ENCODE assay signal across 20 cellular contexts in the genomic region with DNA sequence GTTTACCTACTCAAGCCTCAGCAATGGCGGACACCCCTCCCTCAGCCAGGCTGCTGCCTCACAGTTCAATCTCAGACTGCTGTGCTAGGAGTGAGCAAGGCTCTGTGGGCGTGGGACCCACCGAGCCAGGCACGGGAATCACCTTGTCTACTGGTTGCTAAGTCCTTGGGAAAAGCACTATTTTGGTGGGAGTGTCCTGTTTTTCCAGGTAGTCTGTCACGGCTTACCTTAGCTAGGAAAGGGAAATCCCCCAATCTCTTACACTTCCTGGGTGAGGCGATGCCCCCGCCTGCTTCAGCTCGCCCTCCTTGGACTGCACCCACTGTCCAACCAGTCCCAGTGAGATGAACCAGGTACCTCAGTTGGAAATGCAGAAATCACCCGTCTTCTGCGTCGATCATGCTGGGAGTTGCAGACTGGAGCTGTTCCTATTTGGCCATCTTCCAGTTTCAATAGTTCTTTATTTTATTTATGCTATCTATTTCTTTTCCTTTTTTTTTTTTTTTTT. TPM values are rescaled to one million over a fixed set of nuclear protein-coding genes. Genes with fewer than 3 reads are reported as not detected.
DNase-seq lines count a peak whose midpoint lies in the region; ATAC-seq, FAIRE-seq and TF ChIP-seq lines count a peak whose summit lies in the region.
"Had no signal": no experiment of that assay in that cellular context is flagged by ENCODE, and none has a peak within 500 bp of the region (broad histone marks: within the 10 kb centered on the region; RNA-seq: fewer than 3 reads in every experiment).

A gene with protein sequence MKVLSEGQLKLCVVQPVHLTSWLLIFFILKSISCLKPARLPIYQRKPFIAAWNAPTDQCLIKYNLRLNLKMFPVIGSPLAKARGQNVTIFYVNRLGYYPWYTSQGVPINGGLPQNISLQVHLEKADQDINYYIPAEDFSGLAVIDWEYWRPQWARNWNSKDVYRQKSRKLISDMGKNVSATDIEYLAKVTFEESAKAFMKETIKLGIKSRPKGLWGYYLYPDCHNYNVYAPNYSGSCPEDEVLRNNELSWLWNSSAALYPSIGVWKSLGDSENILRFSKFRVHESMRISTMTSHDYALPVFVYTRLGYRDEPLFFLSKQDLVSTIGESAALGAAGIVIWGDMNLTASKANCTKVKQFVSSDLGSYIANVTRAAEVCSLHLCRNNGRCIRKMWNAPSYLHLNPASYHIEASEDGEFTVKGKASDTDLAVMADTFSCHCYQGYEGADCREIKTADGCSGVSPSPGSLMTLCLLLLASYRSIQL (plus strand): TSS at position 458 of the 508 bp plus-strand sequence. CDS start 23,105 bp downstream, outside the sequence.

- H4K91ac ChIP-seq in H1 (replicated peaks; ENCODE audit: insufficient read length, low read length), result no peak within 1 kb of the TSS

- no peak within 1 kb of the TSS for H2BK20ac ChIP-seq in H1 (ENCODE audit: low read length)

- H3F3A ChIP-seq in PC-3 (ENCODE audit: low read length, unreplicated experiment), result no peaks in the 10 kb centered on the region

- H2AFZ ChIP-seq in PC-3 (ENCODE audit: low read length) (no peak within 1 kb of the TSS), H1 (ENCODE audit: low read length) (0 out of 2 replicates have a peak within 1 kb of the TSS, but pooled peaks have one; percentile 70)

- H2AK5ac ChIP-seq in H1 (ENCODE audit: low read depth, low read length), result no peak within 1 kb of the TSS

- no peaks in the 10 kb centered on the region for H3K9me3 ChIP-seq in PC-3 (ENCODE audit: low read length)
- H3K9me3 ChIP-seq in H1 (ENCODE audit: insufficient read depth in 2 of 2, low read depth in 1 of 2, low read length in 1 of 2), result no peaks in the 10 kb centered on the region
- H3K9me3 ChIP-seq in skeletal muscle tissue (ENCODE audit: control insufficient read depth in 3 of 3, low read length in 3 of 3), result no peaks in the 10 kb centered on the region

- peak within 1 kb of the TSS; percentile 56 for H3K4me2 ChIP-seq in PC-3 (ENCODE audit: low read length)
- no peak within 1 kb of the TSS for H3K4me2 ChIP-seq in H1 (ENCODE audit: insufficient read depth in 1 of 2, low read depth in 2 of 2, low read length in 2 of 2)

- no peak within 1 kb of the TSS for H4K8ac ChIP-seq in H1 (ENCODE audit: extremely low read depth, insufficient read depth, low read length)

- TF ChIP-seq CTCF in PC-3 (conservative IDR thresholded peaks at IDR 0.05; ENCODE audit: low read depth, low read length) (no peak), H1 (IDR thresholded peaks at IDR 0.05; ENCODE audit: control extremely low read depth in 1 of 3, insufficient read depth in 1 of 3, low read depth in 1 of 3, low read length in 3 of 3) (no peak)

- POLR2A ChIA-PET in PC-3 (lab: Charles Lee; ENCODE audit: unreplicated experiment) (no interaction called here), H1 (lab: Charles Lee; ENCODE audit: partially characterized antibody) (no interaction called here)

- no peaks in the 10 kb centered on the region for H3K27me3 ChIP-seq in PC-3 (ENCODE audit: low read length)
- H3K27me3 ChIP-seq in H1 (replicated peaks in 1 of 4; ENCODE audit: control insufficient read depth in 3 of 4, extremely low read depth in 1 of 4, insufficient read depth in 3 of 4, low read length in 3 of 4), result no peaks in the 10 kb centered on the region
- H3K27me3 ChIP-seq in skeletal muscle tissue (ENCODE audit: control insufficient read depth in 3 of 3, insufficient read depth in 3 of 3, low read length in 3 of 3), result no peaks in the 10 kb centered on the region

- H3K4me1 ChIP-seq in PC-3 (ENCODE audit: insufficient read depth, low read length) (peaks cover 44% of the 10 kb centered on the region), H1 (replicated peaks in 1 of 4; ENCODE audit: control insufficient read depth in 3 of 4, insufficient read depth in 4 of 4, low read length in 3 of 4) (no peaks in the 10 kb centered on the region), skeletal muscle tissue (ENCODE audit: control insufficient read depth in 3 of 3, insufficient read depth in 3 of 3, low read length in 3 of 3) (peaks cover 0 to 20% (median 9%) of the 10 kb centered on the region in 3 donors)

- intact Hi-C loops in PC-3 (cut with micrococcal nuclease), result no loop called here

- no peak within 1 kb of the TSS for H2BK5ac ChIP-seq in H1 (ENCODE audit: low read depth, low read length)

- BruUV-seq in PC-3 (replicated peaks; lab: Mats Ljungman, UMichigan), result no TSS peak

- H4K5ac ChIP-seq in H1 (ENCODE audit: insufficient read length, low read depth, low read length), result no peak within 1 kb of the TSS

- no peak within 1 kb of the TSS for H2BK120ac ChIP-seq in H1 (replicated peaks; ENCODE audit: low read depth, low read length)

- no peak within 1 kb of the TSS for H2BK12ac ChIP-seq in H1 (ENCODE audit: low read depth, low read length)

- no peak within 1 kb of the TSS for H3K4me3 ChIP-seq in PC-3 (ENCODE audit: low read length)
- H3K4me3 ChIP-seq in H1 (ENCODE audit: extremely low read depth in 1 of 4, insufficient read depth in 2 of 4, low read depth in 3 of 4, low read length in 4 of 4), result no peak within 1 kb of the TSS
- peak within 1 kb of the TSS in 2 of 3 donors; percentile 32 to 58 for H3K4me3 ChIP-seq in skeletal muscle tissue (ENCODE audit: low read length in 3 of 3)
- H3K4me3 ChIP-seq: K562 had no signal

- no peak within 1 kb of the TSS for H3K18ac ChIP-seq in H1 (ENCODE audit: extremely low read depth, low read length)

- TF ChIP-seq RAD21 in H1 (IDR thresholded peaks at IDR 0.05 in 1 of 2, conservative IDR thresholded peaks at IDR 0.05 in 1 of 2; ENCODE audit: low read depth in 2 of 2, low read length in 2 of 2), result no peak

- FAIRE-seq in H1 (lab: Jason Lieb, UNC), result no peak
- FAIRE-seq: GM12891, GM19239, K562 had no signal

- H3K27ac ChIP-seq in PC-3 (ENCODE audit: low read length), result peak within 1 kb of the TSS; percentile 76
- H3K27ac ChIP-seq in H1 (ENCODE audit: low read depth, low read length), result no peak within 1 kb of the TSS
- H3K27ac ChIP-seq in skeletal muscle tissue (ENCODE audit: low read depth, low read length), result peak within 1 kb of the TSS; percentile 78

- CTCF ChIA-PET in PC-3 (lab: Charles Lee), result no interaction called here
- CTCF ChIA-PET in H1 (lab: Charles Lee; ENCODE audit: partially characterized antibody), result interaction anchor here (0.8 to 5.8 kb wide), 4 partner anchors 8 to 47 kb away, joined by 3 to 31 read pairs (median 8); no protein-coding TSS in a partner anchor

- no peak within 1 kb of the TSS for H3K14ac ChIP-seq in H1 (ENCODE audit: insufficient read length)

- H3K23me2 ChIP-seq in H1 (ENCODE audit: low read depth, low read length), result no peaks in the 10 kb centered on the region

- H4K20me1 ChIP-seq in PC-3 (ENCODE audit: low read length) (no peaks in the 10 kb centered on the region), H1 (replicated peaks in 1 of 2; ENCODE audit: control insufficient read depth in 1 of 2, insufficient read depth in 2 of 2, low read length in 2 of 2) (no peaks in the 10 kb centered on the region)

- no peak within 1 kb of the TSS for H3K4ac ChIP-seq in H1 (replicated peaks; ENCODE audit: insufficient read length, low read depth, low read length)

- 89% methylated on average over 10 of the region's 11 CpGs; no CpG with 5 or more reads in 1 of the 2 experiments for WGBS in H1 (ENCODE audit: extremely low coverage in 1 of 2, insufficient coverage in 1 of 2, insufficient read length in 1 of 2, insufficient replicate concordance in 2 of 2, low coverage in 1 of 2, low lambda C conversion rate in 2 of 2, missing lambda C conversion rate in 1 of 2), 2 experiments

- TF ChIP-seq EP300 in H1 (IDR thresholded peaks at IDR 0.05; ENCODE audit: borderline replicate concordance in 1 of 2, low read depth in 2 of 2, low read length in 2 of 2), result no peak

- no peaks in the 10 kb centered on the region for H3K36me3 ChIP-seq in PC-3 (ENCODE audit: low read depth, low read length)
- H3K36me3 ChIP-seq in H1 (ENCODE audit: control insufficient read depth in 2 of 4, insufficient read depth in 4 of 4, low read length in 3 of 4), result no peaks in the 10 kb centered on the region
- peaks cover 0 to 2% (median 0%) of the 10 kb centered on the region in 3 donors for H3K36me3 ChIP-seq in skeletal muscle tissue (ENCODE audit: control insufficient read depth in 3 of 3, insufficient read depth in 3 of 3, low read length in 3 of 3)

- no peak within 1 kb of the TSS for H3K23ac ChIP-seq in H1 (ENCODE audit: insufficient read length)

- no peak for DNase-seq in PC-3
- DNase-seq in H1 (ENCODE audit: low read depth in 1 of 2, low spot score in 2 of 2), result no peak
- DNase-seq in left lobe of liver (ENCODE audit: low spot score), result no peak
- no peak for DNase-seq in NOMO-1 treated with dmso at 0.1 percent for 144 hours (lab: John Stamatoyannopoulos, UW; ENCODE audit: unreplicated experiment)
- DNase-seq in NK-92 (lab: John Stamatoyannopoulos, UW; ENCODE audit: unreplicated experiment), result no peak
- DNase-seq: CD4-positive, alpha-beta memory T cell; DMS53; EL; GOT3; NCI-H1105 treated with DMSO at 0.1 percent for 48 hours; NCI-H1694 treated with DMSO at 0.1 percent for 48 hours; NCI-H2107; NCI-H510A; NCI-H774 had no signal

- H3K9me2 ChIP-seq in PC-3 (replicated peaks; ENCODE audit: low read length), result no peaks in the 10 kb centered on the region

- H3K9ac ChIP-seq in PC-3 (ENCODE audit: low read length), result no peak within 1 kb of the TSS
- no peak within 1 kb of the TSS for H3K9ac ChIP-seq in H1 (replicated peaks in 1 of 4; ENCODE audit: extremely low read depth in 1 of 4, low read depth in 3 of 4, low read length in 3 of 4)
- H3K9ac ChIP-seq in skeletal muscle tissue (ENCODE audit: low read depth in 1 of 3, low read length in 3 of 3), result peak within 1 kb of the TSS in 1 of 3 donors; percentile 67

- H3K79me1 ChIP-seq in H1 (ENCODE audit: low read depth, low read length), result no peaks in the 10 kb centered on the region

- H3K79me2 ChIP-seq in PC-3 (ENCODE audit: low read length) (no peaks in the 10 kb centered on the region), H1 (ENCODE audit: control insufficient read depth in 1 of 2, insufficient read depth in 2 of 2, low read length in 2 of 2) (no peaks in the 10 kb centered on the region)

- no peak for ATAC-seq in PC-3
- ATAC-seq in left lobe of liver, result peak; percentile 23
- ATAC-seq in GM19395 (IDR thresholded peaks at IDR 0.05; ENCODE audit: unreplicated experiment), result no peak
- ATAC-seq: K562 had no signal

- H3K56ac ChIP-seq in H1 (replicated peaks; ENCODE audit: insufficient read length, low read depth, low read length), result no peak within 1 kb of the TSS

- no peak within 1 kb of the TSS for H2BK15ac ChIP-seq in H1 (ENCODE audit: low read length)

- TF ChIP-seq POLR2A in H1 (IDR thresholded peaks at IDR 0.05; ENCODE audit: control extremely low read depth in 1 of 2, low read depth in 2 of 2, low read length in 2 of 2), result no peak

RNA-seq across cellular contexts. Expression of the gene that starts here (rescaled TPM):
- total RNA-seq in PC-3 (2014; rRNA removed) (0.26 and 0.98 TPM in 2 replicates), left lobe of liver (not detected), skeletal muscle tissue (under 0.01 TPM)
- not detected in 2 replicates for total RNA-seq in H1 (2021; fragmentation: NEBNext Ultra II Directional; extraction: Animal tissue kit (Norgen Biotek cat#: 25700))
- polyA plus RNA-seq in H1 (2011; rRNA removed), result not detected in 2 replicates
- not detected for polyA plus RNA-seq in H1 (2011; cell fraction: cytosol; rRNA removed)
- polyA plus RNA-seq in H1 (2011; cell fraction: nucleus; rRNA removed), result not detected
- not detected in 4 replicates for polyA plus RNA-seq in H1 (2012, experiment 1 of 2)
- polyA plus RNA-seq in H1 (2012, experiment 2 of 2), result not detected
- polyA plus RNA-seq in H1 (2013, experiment 1 of 2), result not detected
- polyA plus RNA-seq in H1 (2013, experiment 2 of 2), result not detected
- polyA minus RNA-seq in H1 (2011; rRNA and poly(A)+ RNA removed), result not detected in 2 replicates
- not detected for polyA minus RNA-seq in H1 (2011; cell fraction: cytosol; rRNA and poly(A)+ RNA removed)
- polyA minus RNA-seq in H1 (2011; cell fraction: nucleus; rRNA and poly(A)+ RNA removed), result not detected
- total RNA-seq: CD4-positive, alpha-beta memory T cell; K562 had no signal
- polyA plus RNA-seq: AG04450; CD4-positive, alpha-beta memory T cell; K562 had no signal

Comparison
In these comparisons a context has a peak if more than half of its experiments do, and no peak if none do; other contexts are left out.
1. Peak in ATAC-seq in left lobe of liver; RNA of the gene not detected or under 1 TPM.
2. H3K4me3 ChIP-seq: peak in skeletal muscle tissue (2 of 3); none in PC-3 (single experiment) and H1 (0 of 4).